ENCODE assay signal across 26 cellular contexts in genomic region chr17:80358131-80358530, GRCh38. TPM values are rescaled to one million over a fixed set of nuclear protein-coding genes. Genes with fewer than 3 reads are reported as not detected.
A peak's percentile ranks its signal among the peaks of the same experiment; 100 is the strongest.
DNase-seq lines count a peak whose midpoint lies in the region; ATAC-seq and TF ChIP-seq lines count a peak whose summit lies in the region.
"Had no signal": no experiment of that assay in that cellular context is flagged by ENCODE, and none has a peak within 500 bp of the region (broad histone marks: within the 10 kb centered on the region; RNA-seq: fewer than 3 reads in every experiment).

No MANE protein-coding gene starts in this region.

- H3K36me3 ChIP-seq in CD4-positive, alpha-beta memory T cell (ENCODE audit: insufficient read depth, low read length) = peaks cover 88% of the 10 kb centered on the region

- no peaks in the 10 kb centered on the region for H3K9me3 Mint-ChIP-seq in activated CD8-positive, alpha-beta memory T cell treated with anti-CD3 and anti-CD28 coated beads, Interleukin-2, amount 10 ng/mL, durations not matched to agents 7 days and 5 days (ENCODE audit: low read depth)
- H3K9me3 Mint-ChIP-seq in natural killer cell treated with Interleukin-12 subunit alpha and Interleukin-12 subunit beta and Interleukin-15 and Interleukin-18, amount 100 ng/mL, for 72 hours = no peaks in the 10 kb centered on the region
- no peaks in the 10 kb centered on the region for H3K9me3 Mint-ChIP-seq in natural killer cell
- H3K9me3 Mint-ChIP-seq in CD4-positive, alpha-beta memory T cell = peaks cover 0 to 4% (median 0%) of the 10 kb centered on the region in 8 donors
- H3K9me3 Mint-ChIP-seq: HFFc6 had no signal

- no peaks in the 10 kb centered on the region for H3K4me1 ChIP-seq in CD4-positive, alpha-beta memory T cell (ENCODE audit: insufficient read depth, low read length)
- H3K4me1 ChIP-seq: BE2C, HAP-1 had no signal

- no peak overlapping the region for H3K27ac ChIP-seq in CD4-positive, alpha-beta memory T cell (ENCODE audit: low read depth, low read length)
- H3K27ac ChIP-seq: PC-9 had no signal

- peak overlapping the region; percentile 9 for H3K27ac Mint-ChIP-seq in activated CD8-positive, alpha-beta memory T cell treated with anti-CD3 and anti-CD28 coated beads, Interleukin-2, amount 10 ng/mL, durations not matched to agents 7 days and 5 days
- H3K27ac Mint-ChIP-seq in natural killer cell treated with Interleukin-12 subunit alpha and Interleukin-12 subunit beta and Interleukin-15 and Interleukin-18, amount 100 ng/mL, for 72 hours = peak overlapping the region; percentile 53 to 70
- H3K27ac Mint-ChIP-seq in natural killer cell = peak overlapping the region in 1 of 2 donors; percentile 27
- peak overlapping the region in 1 of 7 donors; percentile 20 for H3K27ac Mint-ChIP-seq in CD4-positive, alpha-beta memory T cell
- H3K27ac Mint-ChIP-seq: HFFc6 had no signal

- CTCF ChIA-PET in activated CD8-positive, alpha-beta memory T cell treated with anti-CD3 and anti-CD28 coated beads, Interleukin-2, amount 10 ng/mL, durations not matched to agents 7 days and 5 days (lab: Charles Lee) = no interaction called here
- CTCF ChIA-PET in CD4-positive, alpha-beta memory T cell (lab: Charles Lee; ENCODE audit: partially characterized antibody) = no interaction called here

- no peaks in the 10 kb centered on the region for H3K27me3 Mint-ChIP-seq in activated CD8-positive, alpha-beta memory T cell treated with anti-CD3 and anti-CD28 coated beads, Interleukin-2, amount 10 ng/mL, durations not matched to agents 7 days and 5 days
- no peaks in the 10 kb centered on the region for H3K27me3 Mint-ChIP-seq in natural killer cell treated with Interleukin-12 subunit alpha and Interleukin-12 subunit beta and Interleukin-15 and Interleukin-18, amount 100 ng/mL, for 72 hours
- no peaks in the 10 kb centered on the region for H3K27me3 Mint-ChIP-seq in natural killer cell (ENCODE audit: low read depth in 2 of 2)
- H3K27me3 Mint-ChIP-seq in CD4-positive, alpha-beta memory T cell = no peaks in the 10 kb centered on the region

- TF ChIP-seq CTCF in natural killer cell (IDR thresholded peaks at IDR 0.05) = no peak

- H3K4me3 ChIP-seq in CD4-positive, alpha-beta memory T cell (ENCODE audit: low read length in 2 of 2) = no peak overlapping the region
- H3K4me3 ChIP-seq: HAP-1, PC-9 had no signal

- peaks cover 75% of the 10 kb centered on the region for H3K36me3 Mint-ChIP-seq in activated CD8-positive, alpha-beta memory T cell treated with anti-CD3 and anti-CD28 coated beads, Interleukin-2, amount 10 ng/mL, durations not matched to agents 7 days and 5 days
- H3K36me3 Mint-ChIP-seq in natural killer cell treated with Interleukin-12 subunit alpha and Interleukin-12 subunit beta and Interleukin-15 and Interleukin-18, amount 100 ng/mL, for 72 hours = peaks cover 38% of the 10 kb centered on the region
- peaks cover 17% of the 10 kb centered on the region for H3K36me3 Mint-ChIP-seq in natural killer cell
- peaks cover 79 to 82% of the 10 kb centered on the region in 2 donors for H3K36me3 Mint-ChIP-seq in CD4-positive, alpha-beta memory T cell

- no peaks in the 10 kb centered on the region for H3K4me1 Mint-ChIP-seq in activated CD8-positive, alpha-beta memory T cell treated with anti-CD3 and anti-CD28 coated beads, Interleukin-2, amount 10 ng/mL, durations not matched to agents 7 days and 5 days
- peaks cover 4 to 13% of the 10 kb centered on the region in 2 donors for H3K4me1 Mint-ChIP-seq in natural killer cell treated with Interleukin-12 subunit alpha and Interleukin-12 subunit beta and Interleukin-15 and Interleukin-18, amount 100 ng/mL, for 72 hours (ENCODE audit: low read depth in 2 of 2)
- H3K4me1 Mint-ChIP-seq in natural killer cell = no peaks in the 10 kb centered on the region
- peaks cover 0 to 2% (median 0%) of the 10 kb centered on the region in 4 donors for H3K4me1 Mint-ChIP-seq in CD4-positive, alpha-beta memory T cell
- H3K4me1 Mint-ChIP-seq: CD14-positive monocyte had no signal

- H3K27me3 ChIP-seq in CD4-positive, alpha-beta memory T cell (ENCODE audit: insufficient read depth, low read length) = no peaks in the 10 kb centered on the region
- H3K27me3 ChIP-seq: BE2C had no signal

- no peak for ATAC-seq in activated CD8-positive, alpha-beta memory T cell treated with anti-CD3 and anti-CD28 coated beads, Interleukin-2, amount 10 ng/mL, durations not matched to agents 7 days and 5 days
- ATAC-seq in natural killer cell treated with Interleukin-12 subunit alpha and Interleukin-12 subunit beta and Interleukin-15 and Interleukin-18, amount 100 ng/mL, for 72 hours = no peak
- no peak for ATAC-seq in natural killer cell

- intact Hi-C loops in natural killer cell (cut with micrococcal nuclease) (no loop called here), posterior vena cava (cut with DNase I) (no loop called here)
- intact Hi-C loops in CD4-positive, alpha-beta memory T cell (cut with micrococcal nuclease) = no loop called here

- H3K9me3 ChIP-seq in CD4-positive, alpha-beta memory T cell (ENCODE audit: control insufficient read depth in 1 of 2, low read length in 2 of 2) = no peaks in the 10 kb centered on the region
- H3K9me3 ChIP-seq: BE2C, HAP-1 had no signal

- DNase-seq in activated CD8-positive, alpha-beta memory T cell treated with anti-CD3 and anti-CD28 coated beads, Interleukin-2, amount 10 ng/mL, durations not matched to agents 7 days and 5 days = no peak
- DNase-seq in activated CD8-positive, alpha-beta memory T cell treated with anti-CD3 and anti-CD28 coated beads, Interleukin-2, amount 50 U/mL, for 48 hours = no peak
- no peak for DNase-seq in natural killer cell treated with Interleukin-12 subunit alpha and Interleukin-12 subunit beta and Interleukin-15 and Interleukin-18, amount 100 ng/mL, for 72 hours (ENCODE audit: low spot score)
- DNase-seq in natural killer cell (no peak), posterior vena cava (ENCODE audit: low spot score) (peak; percentile 19), occipital lobe (lab: John Stamatoyannopoulos, UW) (no peak), NCI-H2107 (lab: John Stamatoyannopoulos, UW) (no peak)
- no peak for DNase-seq in CD4-positive, alpha-beta memory T cell
- DNase-seq: 8988T, ACHN, BE2C, DMS153, DND-41, GOT3, HFFc6, KBM-7, MV-4-11, NCI-H1105 treated with DMSO at 0.1 percent for 48 hours, NCI-H146, NCI-H1930, NCI-H2227 treated with DMSO at 0.1 percent for 48 hours, NCI-H526 treated with DMSO at 0.1 percent for 48 hours, PC-9, Right ventricle myocardium superior had no signal

- H3K4me3 Mint-ChIP-seq in activated CD8-positive, alpha-beta memory T cell treated with anti-CD3 and anti-CD28 coated beads, Interleukin-2, amount 10 ng/mL, durations not matched to agents 7 days and 5 days = no peak overlapping the region
- no peak overlapping the region for H3K4me3 Mint-ChIP-seq in natural killer cell treated with Interleukin-12 subunit alpha and Interleukin-12 subunit beta and Interleukin-15 and Interleukin-18, amount 100 ng/mL, for 72 hours
- no peak overlapping the region for H3K4me3 Mint-ChIP-seq in natural killer cell
- no peak overlapping the region for H3K4me3 Mint-ChIP-seq in CD4-positive, alpha-beta memory T cell
- H3K4me3 Mint-ChIP-seq: CD14-positive monocyte, HFFc6 had no signal

- POLR2A ChIA-PET in CD4-positive, alpha-beta memory T cell (lab: Charles Lee; ENCODE audit: partially characterized antibody) = no interaction called here

RNA-seq across cellular contexts. Expression of gene ENDOV, which starts 56.8 kb away (rescaled TPM):
- 10 to 100 TPM; 15.1 to 18.4 TPM for total RNA-seq in activated CD8-positive, alpha-beta memory T cell treated with anti-CD3 and anti-CD28 coated beads, Interleukin-2, amount 10 ng/mL, durations not matched to agents 7 days and 5 days
- 10 to 100 TPM; 14.0 to 15.2 TPM for total RNA-seq in natural killer cell treated with Interleukin-12 subunit alpha and Interleukin-12 subunit beta and Interleukin-15 and Interleukin-18, amount 100 ng/mL, for 72 hours
- total RNA-seq in natural killer cell (10 to 100 TPM; 17.7 to 24.9 (median 18.8) TPM), posterior vena cava (10 to 100 TPM; 14.1 to 15.5 TPM), occipital lobe (11.5 TPM)
- 10 to 100 TPM; 20.1 to 25.5 TPM for total RNA-seq in CD4-positive, alpha-beta memory T cell
- 10 to 100 TPM; 10.1 to 15.5 TPM for polyA plus RNA-seq in CD4-positive, alpha-beta memory T cell
